7 cellular contexts compared by ENCODE assay signal in the genomic region with DNA sequence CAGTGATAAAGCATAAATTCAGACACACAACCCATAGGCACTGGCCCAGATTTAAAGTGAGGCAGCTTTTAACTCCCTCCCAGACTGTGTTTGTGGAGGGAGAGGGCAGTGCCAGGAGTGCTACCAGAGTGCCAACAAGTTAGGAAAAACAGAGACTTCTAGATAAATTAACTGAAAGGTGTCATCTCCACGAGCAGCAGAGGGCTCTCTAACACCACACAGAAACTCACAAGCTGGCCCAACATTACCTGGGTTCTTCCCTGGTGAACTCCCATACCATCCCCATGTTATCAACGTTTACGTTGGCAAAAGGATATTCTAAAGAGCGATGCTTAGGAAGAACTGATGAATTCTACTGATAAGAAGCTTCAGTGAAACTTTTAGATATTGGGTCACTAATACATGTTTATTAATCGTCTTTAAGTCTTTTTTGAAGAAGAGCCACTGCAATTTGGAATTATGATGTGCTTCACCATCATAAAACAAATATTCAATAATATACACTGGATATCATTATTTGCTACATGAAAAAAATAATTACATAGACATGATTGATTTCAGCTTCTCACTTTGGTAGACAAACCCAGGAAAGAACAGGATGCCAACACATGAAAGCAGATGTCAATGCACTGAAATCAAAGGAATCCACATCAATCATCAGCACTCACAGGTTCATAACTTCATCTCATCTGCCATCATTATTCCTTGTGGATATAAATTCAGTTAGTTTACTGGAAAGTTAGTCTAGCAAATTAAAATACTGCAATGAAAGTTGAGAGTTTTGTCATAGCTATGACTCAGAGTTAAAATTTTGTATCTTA.
A peak's percentile ranks its signal among the peaks of the same experiment; 100 is the strongest.
DNase-seq lines count a peak whose midpoint lies in the region; ATAC-seq and TF ChIP-seq lines count a peak whose summit lies in the region.

No MANE protein-coding gene starts in this region.

- TF ChIP-seq CTCF in GM12864 (IDR thresholded peaks at IDR 0.05; ENCODE audit: low read depth, low read length, missing control alignments) (peak; percentile 59), LNCAP (IDR thresholded peaks at IDR 0.05) (peak; percentile 76), ascending aorta (IDR thresholded peaks at IDR 0.05) (peak; percentile 33 to 59 (median 54))

- H3K9me3 ChIP-seq in ascending aorta, result no peaks in the 10 kb centered on the region

- H3K4me3 ChIP-seq in GM12864 (ENCODE audit: low read depth, low read length) (no peak overlapping the region), ascending aorta (no peak overlapping the region)

- peaks cover 0 to 30% of the 10 kb centered on the region in 2 donors for H3K4me1 ChIP-seq in ascending aorta

- no peaks in the 10 kb centered on the region for H3K36me3 ChIP-seq in ascending aorta

- H3K27me3 ChIP-seq in ascending aorta, result no peaks in the 10 kb centered on the region

- intact Hi-C loops in ascending aorta (cut with DNase I), result loop anchor here (1.0 kb wide), 1 partner anchor 205 kb away; no protein-coding TSS in a partner anchor

- no peak for ATAC-seq in GM18517 (IDR thresholded peaks at IDR 0.05; ENCODE audit: unreplicated experiment)

- no peak for DNase-seq in GM12864 (ENCODE audit: low read depth)
- DNase-seq in RPMI7951 (ENCODE audit: low read depth), result peak; percentile 33
- DNase-seq in ascending aorta (ENCODE audit: low spot score in 2 of 2), result no peak
- peak; percentile 14 for DNase-seq in iPS DF 4.7 (ENCODE audit: extremely low read depth, low spot score)
- DNase-seq in stimulated activated CD4-positive, alpha-beta T cell treated with anti-CD3 and anti-CD28 coated beads, Interleukin-15, amount 100 ng/mL, for 1 hour (ENCODE audit: low read depth in 1 of 2, low spot score in 1 of 2), result peak; percentile 11 to 14

- H3K27ac ChIP-seq in ascending aorta, result peak overlapping the region; percentile 65 to 85

Comparison
In these comparisons a context has a peak if more than half of its experiments do, and no peak if none do; other contexts are left out.
1. DNase-seq: peak in RPMI7951 (single experiment), iPS DF 4.7 (single experiment) and stimulated activated CD4-positive, alpha-beta T cell treated with anti-CD3 and anti-CD28 coated beads, Interleukin-15, amount 100 ng/mL, for 1 hour (2 of 2); none in GM12864 (single experiment) and ascending aorta (0 of 2).
2. Peak in every context shown above with its lines, with median percentiles within 50 percentile points of each other: CTCF ChIP-seq.